25 cellular contexts compared by ENCODE assay signal in the genomic region with DNA sequence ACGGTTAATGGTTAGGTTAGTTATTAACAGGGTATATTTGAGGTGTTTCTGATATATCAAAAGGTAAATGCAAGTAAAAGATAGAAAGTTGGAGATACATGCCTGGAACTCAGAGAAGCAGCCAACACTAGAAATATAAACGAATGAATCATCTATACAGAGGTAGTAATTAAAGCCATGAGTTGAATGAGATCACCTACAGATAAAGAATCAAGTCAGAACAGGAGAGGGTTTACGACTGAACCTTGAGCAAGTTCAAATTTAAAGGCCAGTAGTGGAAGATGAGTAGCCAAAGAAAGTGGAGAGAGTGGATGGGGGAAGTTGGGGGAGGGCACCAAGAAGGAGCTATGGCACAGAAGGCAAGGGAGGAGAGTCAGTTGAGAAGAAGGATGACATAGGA.
DNase-seq lines count a peak whose midpoint lies in the region; ATAC-seq, FAIRE-seq and TF ChIP-seq lines count a peak whose summit lies in the region.
"Had no signal": no experiment of that assay in that cellular context is flagged by ENCODE, and none has a peak within 500 bp of the region (broad histone marks: within the 10 kb centered on the region; RNA-seq: fewer than 3 reads in every experiment).

No MANE protein-coding gene starts in this region.

- no peaks in the 10 kb centered on the region for H3K79me1 ChIP-seq in IMR-90 (ENCODE audit: low read depth in 1 of 2, low read length in 2 of 2)

- H3K9ac ChIP-seq in IMR-90 (ENCODE audit: low read depth, low read length) (no peak overlapping the region), keratinocyte (ENCODE audit: control insufficient read depth, extremely low read depth, insufficient read depth, low read length) (no peak overlapping the region), Karpas-422 (ENCODE audit: low read length) (no peak overlapping the region)

- H3K36me3 Mint-ChIP-seq in activated naive CD8-positive, alpha-beta T cell treated with anti-CD3 and anti-CD28 coated beads, Interleukin-2, amount 50 U/mL, for 24 hours (ENCODE audit: low read depth), result no peaks in the 10 kb centered on the region
- H3K36me3 Mint-ChIP-seq: CD4-positive, CD25-positive, alpha-beta regulatory T cell; CD8-positive, alpha-beta memory T cell; IgD-negative memory B cell had no signal

- no peak overlapping the region for H2BK15ac ChIP-seq in IMR-90 (ENCODE audit: low read depth, low read length)

- in situ Hi-C loops in IMR-90 (cut with MboI; ENCODE audit: low sequenced_read_pairs), result no loop called here

- H3K14ac ChIP-seq in IMR-90 (replicated peaks; ENCODE audit: low read depth, low read length), result no peak overlapping the region

- dilution Hi-C loops in IMR-90 (cut with HindIII; ENCODE audit: low sequenced_read_pairs, unreplicated experiment) (no loop called here), keratinocyte (cut with MboI; ENCODE audit: extremely low pct_ligation_motif_present, low sequenced_read_pairs) (no loop called here)

- no TSS peak for BruUV-seq in IMR-90 (replicated peaks; lab: Mats Ljungman, UMichigan)
- no TSS peak for BruUV-seq in A673 (replicated peaks; lab: Mats Ljungman, UMichigan)

- TF ChIP-seq CTCF in IMR-90 (conservative IDR thresholded peaks at IDR 0.05; ENCODE audit: low read depth, low read length) (no peak), RWPE1 (conservative IDR thresholded peaks at IDR 0.05; ENCODE audit: low read depth) (no peak), keratinocyte (optimal IDR thresholded peaks at IDR 0.05 in 1 of 3, IDR thresholded peaks at IDR 0.05 in 1 of 3, conservative IDR thresholded peaks at IDR 0.05 in 1 of 3; ENCODE audit: extremely low read depth in 1 of 3, insufficient read depth in 2 of 3, low read length in 3 of 3) (no peak), A673 (conservative IDR thresholded peaks at IDR 0.05; ENCODE audit: low read depth, low read length) (no peak)

- H3K23ac ChIP-seq in IMR-90 (ENCODE audit: low read depth, low read length), result no peak overlapping the region

- H3K27ac Mint-ChIP-seq in activated naive CD8-positive, alpha-beta T cell treated with anti-CD3 and anti-CD28 coated beads, Interleukin-2, amount 50 U/mL, for 24 hours, result no peak overlapping the region
- H3K27ac Mint-ChIP-seq: CD4-positive, CD25-positive, alpha-beta regulatory T cell; CD8-positive, alpha-beta memory T cell; IgD-negative memory B cell had no signal

- no peak overlapping the region for H3K18ac ChIP-seq in IMR-90 (ENCODE audit: low read depth, low read length)

- H3K4me1 Mint-ChIP-seq in activated naive CD8-positive, alpha-beta T cell treated with anti-CD3 and anti-CD28 coated beads, Interleukin-2, amount 50 U/mL, for 24 hours, result no peaks in the 10 kb centered on the region
- H3K4me1 Mint-ChIP-seq: CD4-positive, CD25-positive, alpha-beta regulatory T cell; CD8-positive, alpha-beta memory T cell; IgD-negative memory B cell had no signal

- intact Hi-C loops in IMR-90 (cut with micrococcal nuclease), result no loop called here
- intact Hi-C loops in A673 (cut with micrococcal nuclease; ENCODE audit: unreplicated experiment), result no loop called here

- no peaks in the 10 kb centered on the region for H3K9me3 Mint-ChIP-seq in activated naive CD8-positive, alpha-beta T cell treated with anti-CD3 and anti-CD28 coated beads, Interleukin-2, amount 50 U/mL, for 24 hours

- H2AK9ac ChIP-seq in IMR-90 (replicated peaks; ENCODE audit: low read depth, low read length, poor library complexity), result no peak overlapping the region

- no peak overlapping the region for H3K4me3 Mint-ChIP-seq in activated naive CD8-positive, alpha-beta T cell treated with anti-CD3 and anti-CD28 coated beads, Interleukin-2, amount 50 U/mL, for 24 hours
- H3K4me3 Mint-ChIP-seq: CD4-positive, CD25-positive, alpha-beta regulatory T cell; CD8-positive, alpha-beta memory T cell; IgD-negative memory B cell had no signal

- no peak overlapping the region for H2BK20ac ChIP-seq in IMR-90 (ENCODE audit: low read depth, low read length)

- peaks cover 4% of the 10 kb centered on the region for H3K27me3 ChIP-seq in IMR-90 (ENCODE audit: control insufficient read depth, insufficient read depth, low read length)
- H3K27me3 ChIP-seq in keratinocyte (ENCODE audit: control insufficient read depth, extremely low read depth, insufficient read depth, low read length), result no peaks in the 10 kb centered on the region
- no peaks in the 10 kb centered on the region for H3K27me3 ChIP-seq in Karpas-422 (ENCODE audit: low read length)
- H3K27me3 ChIP-seq in A673 (replicated peaks; ENCODE audit: insufficient read depth, low read depth, low read length, poor library complexity), result no peaks in the 10 kb centered on the region
- H3K27me3 ChIP-seq: BE2C had no signal

- peak; percentile 29 for DNase-seq in IMR-90
- peak; percentile 42 for DNase-seq in RWPE1 (ENCODE audit: low spot score)
- DNase-seq in epithelial cell of prostate (ENCODE audit: low read depth, low spot score), result peak; percentile 31
- DNase-seq in keratinocyte (ENCODE audit: low read depth, low spot score), result no peak
- DNase-seq in Karpas-422, result no peak
- DNase-seq in stimulated activated CD4-positive, alpha-beta T cell treated with anti-CD3 and anti-CD28 coated beads, Interleukin-4, amount 100 ng/mL, for 4 hours, result no peak
- no peak for DNase-seq in A673 (ENCODE audit: low spot score)
- DNase-seq in activated naive CD8-positive, alpha-beta T cell treated with anti-CD3 and anti-CD28 coated beads, Interleukin-2, amount 50 U/mL, for 24 hours, result no peak
- DNase-seq: ACHN; BE2C; C1 segment of cervical spinal cord; CD4-positive, CD25-positive, alpha-beta regulatory T cell; CD8-positive, alpha-beta memory T cell; COR-L47; DMS 273 treated with DMSO at 0.1 percent for 48 hours; DMS53; DND-41; EL had no signal

- H4K8ac ChIP-seq in IMR-90 (ENCODE audit: low read depth in 2 of 2, low read length in 2 of 2), result no peak overlapping the region

- TF ChIP-seq RAD21 in IMR-90 (IDR thresholded peaks at IDR 0.05; ENCODE audit: low read length), result no peak

- no peak for TF ChIP-seq POLR2A in IMR-90 (IDR thresholded peaks at IDR 0.05; ENCODE audit: low read depth, low read length)

- no peak overlapping the region for H3K4me2 ChIP-seq in IMR-90 (ENCODE audit: low read depth, low read length)
- H3K4me2 ChIP-seq in keratinocyte (ENCODE audit: control insufficient read depth, extremely low read depth, insufficient read depth, low read depth, low read length), result no peak overlapping the region
- H3K4me2 ChIP-seq in Karpas-422 (ENCODE audit: low read depth, low read length, poor library complexity, severe bottlenecking), result no peak overlapping the region

- H3K27me3 Mint-ChIP-seq in activated naive CD8-positive, alpha-beta T cell treated with anti-CD3 and anti-CD28 coated beads, Interleukin-2, amount 50 U/mL, for 24 hours, result no peaks in the 10 kb centered on the region
- H3K27me3 Mint-ChIP-seq: CD4-positive, CD25-positive, alpha-beta regulatory T cell had no signal

- H2BK120ac ChIP-seq in IMR-90 (ENCODE audit: low read depth, low read length), result no peak overlapping the region

- CTCF ChIA-PET in IMR-90 (lab: Yijun Ruan, JAX), result interaction anchor here (0.6 to 1.2 kb wide), 2 partner anchors 52 to 202 kb away, joined by 3 read pairs; no protein-coding TSS in a partner anchor
- CTCF ChIA-PET in RWPE1 (lab: Yijun Ruan, JAX), result interaction anchor here (0.7 to 1.1 kb wide), 2 partner anchors 12 to 113 kb away, joined by 3 to 4 read pairs; no protein-coding TSS in a partner anchor
- CTCF ChIA-PET in A673 (lab: Charles Lee), result no interaction called here

- H3K9me3 ChIP-seq in IMR-90 (ENCODE audit: control insufficient read depth, insufficient read depth, low read length), result no peaks in the 10 kb centered on the region
- H3K9me3 ChIP-seq in keratinocyte (ENCODE audit: control insufficient read depth, low read depth, low read length), result no peaks in the 10 kb centered on the region
- no peaks in the 10 kb centered on the region for H3K9me3 ChIP-seq in Karpas-422 (ENCODE audit: low read length)
- H3K9me3 ChIP-seq in A673 (ENCODE audit: low read depth, low read length, poor library complexity, severe bottlenecking), result no peaks in the 10 kb centered on the region
- H3K9me3 ChIP-seq: BE2C, HAP-1 had no signal

- H2AK5ac ChIP-seq in IMR-90 (ENCODE audit: low read depth, low read length), result no peak overlapping the region

- H3K4me3 ChIP-seq in IMR-90 (ENCODE audit: insufficient read depth, low read depth, low read length) (no peak overlapping the region), keratinocyte (ENCODE audit: control insufficient read depth in 2 of 3, extremely low read depth in 1 of 3, insufficient read depth in 2 of 3, low read depth in 1 of 3, low read length in 3 of 3) (no peak overlapping the region), Karpas-422 (ENCODE audit: low read length) (no peak overlapping the region), A673 (ENCODE audit: low read depth, low read length, poor library complexity, severe bottlenecking) (no peak overlapping the region)
- H3K4me3 ChIP-seq: GM12878, HAP-1 had no signal

- peak; percentile 39 for FAIRE-seq in keratinocyte (lab: Jason Lieb, UNC)
- FAIRE-seq: GM12878, GM19239, H1, HTR-8/SVneo had no signal

- ATAC-seq in IMR-90 (ENCODE audit: low read depth), result no peak
- no peak for ATAC-seq in activated naive CD8-positive, alpha-beta T cell treated with anti-CD3 and anti-CD28 coated beads, Interleukin-2, amount 50 U/mL, for 24 hours
- ATAC-seq: GM12878 had no signal

- H4K20me1 ChIP-seq in IMR-90 (ENCODE audit: insufficient read depth, low read length), result no peaks in the 10 kb centered on the region
- no peaks in the 10 kb centered on the region for H4K20me1 ChIP-seq in keratinocyte (ENCODE audit: control insufficient read depth, extremely low read depth, insufficient read depth, low read length)
- no peaks in the 10 kb centered on the region for H4K20me1 ChIP-seq in Karpas-422 (ENCODE audit: insufficient read depth, low read depth, low read length)

- H2AFZ ChIP-seq in IMR-90 (replicated peaks; ENCODE audit: low read length, poor library complexity) (no peak overlapping the region), keratinocyte (ENCODE audit: control insufficient read depth, low read length) (no peak overlapping the region), Karpas-422 (ENCODE audit: low read length) (no peak overlapping the region)

- H3K9me1 ChIP-seq in IMR-90 (ENCODE audit: insufficient read depth, low read length) (no peaks in the 10 kb centered on the region), keratinocyte (ENCODE audit: control insufficient read depth, extremely low read depth, insufficient read depth, low read length) (no peaks in the 10 kb centered on the region)

- POLR2A ChIA-PET in IMR-90 (lab: Charles Lee; ENCODE audit: unreplicated experiment) (no interaction called here), RWPE1 (lab: Yijun Ruan, JAX; ENCODE audit: low non-redundant PET) (no interaction called here), A673 (lab: Charles Lee; ENCODE audit: low non-redundant PET) (no interaction called here)

- 80% methylated on average over 2 of the region's 3 CpGs; no CpG with 5 or more reads in 1 of the 2 experiments for WGBS in IMR-90 (ENCODE audit: extremely low coverage in 2 of 2, insufficient read length in 1 of 2), 2 experiments

- no peaks in the 10 kb centered on the region for H3K79me2 ChIP-seq in keratinocyte (ENCODE audit: control insufficient read depth, insufficient read depth, low read length)
- no peaks in the 10 kb centered on the region for H3K79me2 ChIP-seq in Karpas-422 (ENCODE audit: low read length)

- H3K27ac ChIP-seq in IMR-90 (ENCODE audit: insufficient read depth, low read length) (no peak overlapping the region), RWPE1 (no peak overlapping the region), epithelial cell of prostate (no peak overlapping the region), keratinocyte (ENCODE audit: control insufficient read depth, insufficient read depth, low read length) (no peak overlapping the region), Karpas-422 (ENCODE audit: low read length) (no peak overlapping the region), A673 (ENCODE audit: low read depth, low read length, poor library complexity, severe bottlenecking) (no peak overlapping the region)
- H3K27ac ChIP-seq: HL-60 had no signal

- no peak overlapping the region for H4K91ac ChIP-seq in IMR-90 (ENCODE audit: insufficient read depth, low read depth, low read length)

- H3K4ac ChIP-seq in IMR-90 (ENCODE audit: low read depth, low read length), result no peak overlapping the region

- H3K56ac ChIP-seq in IMR-90 (ENCODE audit: extremely low read depth, insufficient read depth, low read length), result no peak overlapping the region

- H3K36me3 ChIP-seq in IMR-90 (ENCODE audit: control insufficient read depth, insufficient read depth, low read length), result no peaks in the 10 kb centered on the region
- no peaks in the 10 kb centered on the region for H3K36me3 ChIP-seq in keratinocyte (ENCODE audit: control insufficient read depth in 2 of 2, extremely low read depth in 1 of 2, insufficient read depth in 2 of 2, low read length in 2 of 2)
- H3K36me3 ChIP-seq in Karpas-422 (ENCODE audit: insufficient read depth, low read length), result no peaks in the 10 kb centered on the region
- H3K36me3 ChIP-seq in A673 (ENCODE audit: insufficient read depth, low read length, poor library complexity, severe bottlenecking), result no peaks in the 10 kb centered on the region
- H3K36me3 ChIP-seq: BE2C, HAP-1 had no signal

- no peak overlapping the region for H2BK5ac ChIP-seq in IMR-90 (ENCODE audit: low read depth, low read length, poor library complexity, severe bottlenecking)

- H3K4me1 ChIP-seq in IMR-90 (ENCODE audit: control insufficient read depth, insufficient read depth, low read length), result no peaks in the 10 kb centered on the region
- H3K4me1 ChIP-seq in keratinocyte (ENCODE audit: control insufficient read depth, extremely low read depth, insufficient read depth, low read length), result no peaks in the 10 kb centered on the region
- H3K4me1 ChIP-seq in Karpas-422 (ENCODE audit: low read length), result no peaks in the 10 kb centered on the region
- H3K4me1 ChIP-seq in A673 (ENCODE audit: insufficient read depth, low read length, poor library complexity, severe bottlenecking), result no peaks in the 10 kb centered on the region
- H3K4me1 ChIP-seq: BE2C, HAP-1 had no signal

- no peaks in the 10 kb centered on the region for H3K9me2 ChIP-seq in Karpas-422 (replicated peaks; ENCODE audit: insufficient read depth, low read length)

- H4K5ac ChIP-seq in IMR-90 (ENCODE audit: low read depth, low read length), result no peak overlapping the region

Comparison
In these comparisons a context has a peak if more than half of its experiments do, and no peak if none do; other contexts are left out.
1. DNase-seq: peak in IMR-90 (single experiment), RWPE1 (single experiment) and epithelial cell of prostate (single experiment); none in keratinocyte (single experiment), Karpas-422 (single experiment), stimulated activated CD4-positive, alpha-beta T cell treated with anti-CD3 and anti-CD28 coated beads, Interleukin-4, amount 100 ng/mL, for 4 hours (0 of 2), A673 (single experiment) and activated naive CD8-positive, alpha-beta T cell treated with anti-CD3 and anti-CD28 coated beads, Interleukin-2, amount 50 U/mL, for 24 hours (single experiment).